ENCODE assay signal across 21 cellular contexts in the genomic region with DNA sequence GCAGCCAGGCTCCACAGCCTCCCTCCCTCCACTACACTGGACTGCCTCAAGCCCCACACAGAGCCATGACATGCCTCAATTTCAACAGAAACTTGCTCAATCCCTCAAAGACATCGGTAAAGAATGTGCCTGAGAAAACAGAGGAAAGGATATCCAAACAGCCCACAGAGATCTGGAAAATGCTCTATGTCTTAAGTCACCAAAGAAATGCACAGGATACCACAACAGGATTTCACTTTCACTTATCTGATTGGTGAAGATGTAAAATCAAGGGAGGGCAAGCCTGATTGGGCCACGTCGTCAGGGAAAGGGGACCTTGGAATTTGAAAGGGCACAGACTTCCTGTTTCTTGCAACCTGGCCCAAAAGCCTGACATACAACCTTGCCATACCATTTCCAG. TPM values are rescaled to one million over a fixed set of nuclear protein-coding genes. Genes with fewer than 3 reads are reported as not detected.
DNase-seq lines count a peak whose midpoint lies in the region; ATAC-seq, FAIRE-seq and TF ChIP-seq lines count a peak whose summit lies in the region.
"Had no signal": no experiment of that assay in that cellular context is flagged by ENCODE, and none has a peak within 500 bp of the region (broad histone marks: within the 10 kb centered on the region; RNA-seq: fewer than 3 reads in every experiment).

No MANE protein-coding gene starts in this region.

- FAIRE-seq in A204.1 (lab: Jason Lieb, UNC) = peak; percentile 92
- FAIRE-seq: A549, colon, endothelial cell of umbilical vein had no signal

- no peaks in the 10 kb centered on the region for H3K9me2 ChIP-seq in GM23248 (ENCODE audit: insufficient read depth)

- no peaks in the 10 kb centered on the region for H4K20me1 ChIP-seq in GM23248 (ENCODE audit: insufficient read depth)

- no peak overlapping the region for H3K4me3 ChIP-seq in GM23248
- H3K4me3 ChIP-seq: A549, heart right ventricle, mucosa of descending colon, SJSA1 had no signal

- DNase-seq in GM23248 = peak; percentile 89
- DNase-seq in WTC11 (ENCODE audit: low spot score) = no peak
- DNase-seq in fibroblast of peridontal ligament (ENCODE audit: extremely low read depth) = peak; percentile 98
- DNase-seq in stimulated activated CD4-positive, alpha-beta T cell treated with anti-CD3 and anti-CD28 coated beads, Interleukin-1b, Interleukin-23, amount 100 ng/mL, for 48 hours = no peak
- no peak for DNase-seq in left colon
- DNase-seq in activated T-cell treated with anti-CD3 and anti-CD28 coated beads, Interleukin-2, amount 50 U/mL, for 4 hours = no peak
- no peak for DNase-seq in activated naive CD4-positive, alpha-beta T cell treated with anti-CD3 and anti-CD28 coated beads for 36 hours
- DNase-seq: activated T-cell treated with anti-CD3 and anti-CD28 coated beads, Interleukin-2, amount 50 U/mL, for 1 hour; COR-L47; heart right ventricle; mucosa of descending colon; NCI-H2029 treated with DMSO at 0.1 percent for 48 hours; NCI-H510A treated with DMSO at 0.1 percent for 48 hours had no signal

- H3K9ac ChIP-seq in GM23248 = no peak overlapping the region

- peaks cover 25% of the 10 kb centered on the region for H3K4me1 Mint-ChIP-seq in WTC11
- H3K4me1 Mint-ChIP-seq in activated T-cell treated with anti-CD3 and anti-CD28 coated beads, Interleukin-2, amount 50 U/mL, for 4 hours (ENCODE audit: low read depth) = no peaks in the 10 kb centered on the region
- no peaks in the 10 kb centered on the region for H3K4me1 Mint-ChIP-seq in activated naive CD4-positive, alpha-beta T cell treated with anti-CD3 and anti-CD28 coated beads for 36 hours (ENCODE audit: low read depth)
- H3K4me1 Mint-ChIP-seq: stimulated activated effector memory CD8-positive, alpha-beta T cell treated with anti-CD3 and anti-CD28 coated beads, Interleukin-12 subunit alpha, Interleukin-12 subunit beta, amount 100 ng/mL, for 72 hours had no signal

- H3K79me2 ChIP-seq in GM23248 (ENCODE audit: insufficient read depth) = peaks cover 7% of the 10 kb centered on the region; the same call in 1 of the 2 replicates

- H3K9me3 Mint-ChIP-seq in WTC11 = peaks cover 5% of the 10 kb centered on the region
- H3K9me3 Mint-ChIP-seq in activated T-cell treated with anti-CD3 and anti-CD28 coated beads, Interleukin-2, amount 50 U/mL, for 4 hours = peaks cover 6% of the 10 kb centered on the region
- no peaks in the 10 kb centered on the region for H3K9me3 Mint-ChIP-seq in activated naive CD4-positive, alpha-beta T cell treated with anti-CD3 and anti-CD28 coated beads for 36 hours
- H3K9me3 Mint-ChIP-seq: type B pancreatic cell had no signal

- POLR2A ChIA-PET in WTC11 (lab: Charles Lee) = no interaction called here

- no peaks in the 10 kb centered on the region for H3K27me3 ChIP-seq in GM23248 (replicated peaks; ENCODE audit: insufficient read depth)
- H3K27me3 ChIP-seq: SJSA1 had no signal

- in situ Hi-C loops in GM23248 (cut with MboI) = no loop called here

- H3K9me3 ChIP-seq in GM23248 (ENCODE audit: low read depth) = no peaks in the 10 kb centered on the region
- H3K9me3 ChIP-seq: A549, mucosa of descending colon, SJSA1 had no signal

- H3K4me1 ChIP-seq in GM23248 (ENCODE audit: insufficient read depth) = peaks cover 14% of the 10 kb centered on the region
- H3K4me1 ChIP-seq: A549, heart right ventricle, SJSA1 had no signal

- H3K27me3 Mint-ChIP-seq in WTC11 (ENCODE audit: low read depth) = no peaks in the 10 kb centered on the region
- H3K27me3 Mint-ChIP-seq in activated T-cell treated with anti-CD3 and anti-CD28 coated beads, Interleukin-2, amount 50 U/mL, for 4 hours (ENCODE audit: low read depth) = peaks cover 35% of the 10 kb centered on the region
- peaks cover 31% of the 10 kb centered on the region for H3K27me3 Mint-ChIP-seq in activated naive CD4-positive, alpha-beta T cell treated with anti-CD3 and anti-CD28 coated beads for 36 hours (ENCODE audit: low read depth)

- H3K4me3 Mint-ChIP-seq in WTC11 = no peak overlapping the region
- no peak overlapping the region for H3K4me3 Mint-ChIP-seq in activated T-cell treated with anti-CD3 and anti-CD28 coated beads, Interleukin-2, amount 50 U/mL, for 4 hours
- H3K4me3 Mint-ChIP-seq in activated naive CD4-positive, alpha-beta T cell treated with anti-CD3 and anti-CD28 coated beads for 36 hours = no peak overlapping the region
- H3K4me3 Mint-ChIP-seq: activated naive CD8-positive, alpha-beta T cell; stimulated activated effector memory CD8-positive, alpha-beta T cell treated with anti-CD3 and anti-CD28 coated beads, Interleukin-12 subunit alpha, Interleukin-12 subunit beta, amount 100 ng/mL, for 72 hours; type B pancreatic cell had no signal

- CTCF ChIA-PET in WTC11 (lab: Charles Lee) = interaction anchor here (0.9 kb wide), 1 partner anchor 83 kb away, joined by 3 read pairs; no protein-coding TSS in a partner anchor
- CTCF ChIA-PET in activated naive CD4-positive, alpha-beta T cell treated with anti-CD3 and anti-CD28 coated beads for 36 hours (lab: Charles Lee) = no interaction called here

- H3K27ac Mint-ChIP-seq in WTC11 = peak overlapping the region; percentile 76
- H3K27ac Mint-ChIP-seq in activated naive CD4-positive, alpha-beta T cell treated with anti-CD3 and anti-CD28 coated beads for 36 hours = no peak overlapping the region
- H3K27ac Mint-ChIP-seq: activated naive CD8-positive, alpha-beta T cell; stimulated activated effector memory CD8-positive, alpha-beta T cell treated with anti-CD3 and anti-CD28 coated beads, Interleukin-12 subunit alpha, Interleukin-12 subunit beta, amount 100 ng/mL, for 72 hours; type B pancreatic cell had no signal

- no peaks in the 10 kb centered on the region for H3K36me3 ChIP-seq in GM23248 (ENCODE audit: low read depth)
- H3K36me3 ChIP-seq: heart right ventricle, SJSA1 had no signal

- WGBS in GM23248 (ENCODE audit: low coverage in 1 of 2, low lambda C conversion rate in 2 of 2, missing lambda C conversion rate in 2 of 2), 2 experiments = 4 to 5% methylated on average over 3 of the region's 3 CpGs

- peak overlapping the region; percentile 65 for H3K27ac ChIP-seq in GM23248
- H3K27ac ChIP-seq: A549, heart right ventricle, SJSA1 had no signal

- H3K36me3 Mint-ChIP-seq in WTC11 = peaks cover 3% of the 10 kb centered on the region; the same call in 1 of the 2 replicates
- no peaks in the 10 kb centered on the region for H3K36me3 Mint-ChIP-seq in activated T-cell treated with anti-CD3 and anti-CD28 coated beads, Interleukin-2, amount 50 U/mL, for 4 hours (ENCODE audit: insufficient read depth)
- H3K36me3 Mint-ChIP-seq in activated naive CD4-positive, alpha-beta T cell treated with anti-CD3 and anti-CD28 coated beads for 36 hours (ENCODE audit: low read depth) = no peaks in the 10 kb centered on the region
- H3K36me3 Mint-ChIP-seq: activated naive CD8-positive, alpha-beta T cell; stimulated activated effector memory CD8-positive, alpha-beta T cell treated with anti-CD3 and anti-CD28 coated beads, Interleukin-12 subunit alpha, Interleukin-12 subunit beta, amount 100 ng/mL, for 72 hours; type B pancreatic cell had no signal

- H2AFZ ChIP-seq in GM23248 = no peak overlapping the region

- TF ChIP-seq CTCF in WTC11 (IDR thresholded peaks at IDR 0.05) = no peak

- intact Hi-C loops in left colon (cut with DNase I, micrococcal nuclease) = no loop called here
- intact Hi-C loops in activated naive CD4-positive, alpha-beta T cell treated with anti-CD3 and anti-CD28 coated beads for 36 hours (cut with micrococcal nuclease) = no loop called here

- peak overlapping the region; percentile 70 for H3K4me2 ChIP-seq in GM23248 (ENCODE audit: unreplicated experiment)
- H3K4me2 ChIP-seq: A549 had no signal

- peak; percentile 53 for ATAC-seq in WTC11
- ATAC-seq in left colon = no peak
- no peak for ATAC-seq in activated T-cell treated with anti-CD3 and anti-CD28 coated beads, Interleukin-2, amount 50 U/mL, for 4 hours
- ATAC-seq: heart right ventricle; mucosa of descending colon; stimulated activated effector memory CD8-positive, alpha-beta T cell treated with anti-CD3 and anti-CD28 coated beads, Interleukin-12 subunit alpha, Interleukin-12 subunit beta, amount 100 ng/mL, for 72 hours had no signal

- H3F3A ChIP-seq in GM23248 (ENCODE audit: insufficient read depth) = peaks cover 17% of the 10 kb centered on the region; the same call in 1 of the 2 replicates

TF ChIP-seq in WTC11, 78 proteins besides CTCF, POLR2A, EP300 and RAD21 (continues in another document):
- TF ChIP-seq, protein P1, sequence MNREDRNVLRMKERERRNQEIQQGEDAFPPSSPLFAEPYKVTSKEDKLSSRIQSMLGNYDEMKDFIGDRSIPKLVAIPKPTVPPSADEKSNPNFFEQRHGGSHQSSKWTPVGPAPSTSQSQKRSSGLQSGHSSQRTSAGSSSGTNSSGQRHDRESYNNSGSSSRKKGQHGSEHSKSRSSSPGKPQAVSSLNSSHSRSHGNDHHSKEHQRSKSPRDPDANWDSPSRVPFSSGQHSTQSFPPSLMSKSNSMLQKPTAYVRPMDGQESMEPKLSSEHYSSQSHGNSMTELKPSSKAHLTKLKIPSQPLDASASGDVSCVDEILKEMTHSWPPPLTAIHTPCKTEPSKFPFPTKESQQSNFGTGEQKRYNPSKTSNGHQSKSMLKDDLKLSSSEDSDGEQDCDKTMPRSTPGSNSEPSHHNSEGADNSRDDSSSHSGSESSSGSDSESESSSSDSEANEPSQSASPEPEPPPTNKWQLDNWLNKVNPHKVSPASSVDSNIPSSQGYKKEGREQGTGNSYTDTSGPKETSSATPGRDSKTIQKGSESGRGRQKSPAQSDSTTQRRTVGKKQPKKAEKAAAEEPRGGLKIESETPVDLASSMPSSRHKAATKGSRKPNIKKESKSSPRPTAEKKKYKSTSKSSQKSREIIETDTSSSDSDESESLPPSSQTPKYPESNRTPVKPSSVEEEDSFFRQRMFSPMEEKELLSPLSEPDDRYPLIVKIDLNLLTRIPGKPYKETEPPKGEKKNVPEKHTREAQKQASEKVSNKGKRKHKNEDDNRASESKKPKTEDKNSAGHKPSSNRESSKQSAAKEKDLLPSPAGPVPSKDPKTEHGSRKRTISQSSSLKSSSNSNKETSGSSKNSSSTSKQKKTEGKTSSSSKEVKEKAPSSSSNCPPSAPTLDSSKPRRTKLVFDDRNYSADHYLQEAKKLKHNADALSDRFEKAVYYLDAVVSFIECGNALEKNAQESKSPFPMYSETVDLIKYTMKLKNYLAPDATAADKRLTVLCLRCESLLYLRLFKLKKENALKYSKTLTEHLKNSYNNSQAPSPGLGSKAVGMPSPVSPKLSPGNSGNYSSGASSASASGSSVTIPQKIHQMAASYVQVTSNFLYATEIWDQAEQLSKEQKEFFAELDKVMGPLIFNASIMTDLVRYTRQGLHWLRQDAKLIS (CRISPR knock-in tag; IDR thresholded peaks at IDR 0.05; ENCODE audit: borderline replicate concordance) = no peak
- no peak for TF ChIP-seq TEAD4 (CRISPR knock-in tag; IDR thresholded peaks at IDR 0.05)

RNA-seq across cellular contexts. Expression of a gene that starts 14.2 kb away (rescaled TPM):
- total RNA-seq in GM23248 (2014; rRNA removed; shearing (Covaris generic)) = 8.5 and 8.6 TPM in 2 replicates
- 2.3 and 3.0 TPM in 2 replicates for polyA plus RNA-seq in GM23248 (2016; fragmentation: Nextera tagmentation; extraction: Ambion mirVana)
- 28.9 to 35.5 TPM (median 34.9 TPM) in 3 replicates for total RNA-seq in WTC11 (2021)
- total RNA-seq in left colon = 1 to 10 TPM; 6.0 to 8.8 TPM
- under 1 TPM; 0.16 to 0.43 (median 0.20) TPM for total RNA-seq in activated T-cell treated with anti-CD3 and anti-CD28 coated beads, Interleukin-2, amount 50 U/mL, for 4 hours
- under 1 TPM; 0.33 to 0.35 TPM for total RNA-seq in activated naive CD4-positive, alpha-beta T cell treated with anti-CD3 and anti-CD28 coated beads for 36 hours
- total RNA-seq: SJSA1 had no signal

Comparison
In these comparisons a context has a peak if more than half of its experiments do, and no peak if none do; other contexts are left out.
1. DNase-seq: peak in GM23248 (single experiment) and fibroblast of peridontal ligament (single experiment); none in WTC11 (single experiment), stimulated activated CD4-positive, alpha-beta T cell treated with anti-CD3 and anti-CD28 coated beads, Interleukin-1b, Interleukin-23, amount 100 ng/mL, for 48 hours (single experiment), left colon (0 of 2), activated T-cell treated with anti-CD3 and anti-CD28 coated beads, Interleukin-2, amount 50 U/mL, for 4 hours (single experiment) and activated naive CD4-positive, alpha-beta T cell treated with anti-CD3 and anti-CD28 coated beads for 36 hours (single experiment).